Comparison of ENCODE assay signal across 13 cellular contexts in the genomic region with DNA sequence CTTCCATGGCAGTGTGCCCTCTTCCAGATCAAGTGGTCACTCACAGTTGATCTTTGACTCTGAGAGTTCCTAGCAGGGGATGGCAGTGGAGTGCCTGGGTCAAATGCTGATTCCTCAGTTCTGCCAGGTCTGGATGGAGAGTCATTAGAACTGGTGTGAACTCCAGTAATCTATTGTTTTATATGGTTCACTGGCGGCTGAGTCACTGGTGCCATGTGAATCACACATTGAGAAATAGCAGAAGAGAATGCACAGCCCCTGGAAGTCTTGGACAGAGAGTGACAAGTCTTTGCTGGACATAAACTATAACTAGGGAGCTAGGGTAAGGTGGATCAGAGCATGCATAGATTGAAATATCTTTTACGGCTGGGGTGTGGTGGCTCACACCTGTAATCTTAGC.
DNase-seq lines count a peak whose midpoint lies in the region; ATAC-seq and TF ChIP-seq lines count a peak whose summit lies in the region.
"Had no signal": no experiment of that assay in that cellular context is flagged by ENCODE, and none has a peak within 500 bp of the region (broad histone marks: within the 10 kb centered on the region; RNA-seq: fewer than 3 reads in every experiment).

No MANE protein-coding gene starts in this region.

- no peak overlapping the region for H2AFZ ChIP-seq in OCI-LY7 (ENCODE audit: low read length)

- no peak overlapping the region for H3K4me2 ChIP-seq in OCI-LY7 (ENCODE audit: low read length)

- no peaks in the 10 kb centered on the region for H3K4me1 ChIP-seq in OCI-LY7 (ENCODE audit: insufficient read depth, low read length, poor library complexity, severe bottlenecking)
- H3K4me1 ChIP-seq: body of pancreas had no signal

- H3K27ac ChIP-seq in OCI-LY7 (ENCODE audit: low read depth, low read length, poor library complexity, severe bottlenecking): no peak overlapping the region
- H3K27ac ChIP-seq: body of pancreas had no signal

- POLR2A ChIA-PET in OCI-LY7 (lab: Charles Lee): no interaction called here

- intact Hi-C loops in Right ventricle myocardium inferior (cut with DNase I): no loop called here
- intact Hi-C loops in OCI-LY7 (cut with micrococcal nuclease; ENCODE audit: unreplicated experiment): no loop called here

- no peak for TF ChIP-seq CTCF in NB4 (IDR thresholded peaks at IDR 0.05; ENCODE audit: low read depth, low read length)
- no peak for TF ChIP-seq CTCF in epithelial cell of esophagus (IDR thresholded peaks at IDR 0.05; ENCODE audit: insufficient read depth, low read depth, low read length, missing control alignments)
- no peak for TF ChIP-seq CTCF in OCI-LY7 (conservative IDR thresholded peaks at IDR 0.05; ENCODE audit: low read length)

- H3K4me3 ChIP-seq in NB4 (ENCODE audit: low read depth, low read length) (no peak overlapping the region), epithelial cell of esophagus (ENCODE audit: low read length) (no peak overlapping the region), OCI-LY7 (ENCODE audit: low read depth, low read length, poor library complexity, severe bottlenecking) (no peak overlapping the region)
- H3K4me3 ChIP-seq: body of pancreas had no signal

- H3K9me3 ChIP-seq in OCI-LY7 (ENCODE audit: low read length): no peaks in the 10 kb centered on the region
- H3K9me3 ChIP-seq: body of pancreas had no signal

- H3K9me2 ChIP-seq in OCI-LY7 (ENCODE audit: insufficient read depth, low read length): no peaks in the 10 kb centered on the region

- no peaks in the 10 kb centered on the region for H3K36me3 ChIP-seq in OCI-LY7 (ENCODE audit: insufficient read depth, low read length)

- DNase-seq in ELR (ENCODE audit: low read depth) (peak; percentile 68), NB4 (ENCODE audit: low read depth) (peak; percentile 20), epithelial cell of esophagus (ENCODE audit: low read depth) (peak; percentile 90), non-pigmented ciliary epithelial cell (ENCODE audit: low read depth) (peak; percentile 13), foreskin melanocyte (no peak), Right ventricle myocardium inferior (ENCODE audit: missing footprints) (no peak), OCI-LY7 (ENCODE audit: low spot score) (no peak)
- DNase-seq: activated CD8-positive, alpha-beta T cell treated with anti-CD3 and anti-CD28 coated beads for 36 hours; body of pancreas; effector CD4-positive, alpha-beta T cell; NCI-H1092 treated with DMSO at 0.1 percent for 48 hours; posterior cingulate gyrus had no signal

- no peaks in the 10 kb centered on the region for H3K79me2 ChIP-seq in OCI-LY7 (ENCODE audit: insufficient read depth, low read depth, low read length)

- H4K20me1 ChIP-seq in OCI-LY7 (ENCODE audit: insufficient read depth, low read length): no peaks in the 10 kb centered on the region

- ATAC-seq in GM19397 (IDR thresholded peaks at IDR 0.05; ENCODE audit: unreplicated experiment) (no peak), Right ventricle myocardium inferior (no peak)
- ATAC-seq: activated CD8-positive, alpha-beta T cell treated with anti-CD3 and anti-CD28 coated beads for 36 hours; body of pancreas had no signal

- no peak for TF ChIP-seq POLR2A in NB4 (IDR thresholded peaks at IDR 0.05; ENCODE audit: extremely low read depth, insufficient read length)

- no TSS peak for BruUV-seq in OCI-LY7 (replicated peaks; lab: Mats Ljungman, UMichigan)

- CTCF ChIA-PET in OCI-LY7 (lab: Charles Lee; ENCODE audit: unreplicated experiment): no interaction called here

Comparison
In these comparisons a context has a peak if more than half of its experiments do, and no peak if none do; other contexts are left out.
1. DNase-seq: peak in ELR (single experiment), NB4 (single experiment), epithelial cell of esophagus (single experiment) and non-pigmented ciliary epithelial cell (single experiment); none in foreskin melanocyte (single experiment), Right ventricle myocardium inferior (single experiment) and OCI-LY7 (single experiment).